3 cellular contexts compared by ENCODE assay signal in the genomic region with DNA sequence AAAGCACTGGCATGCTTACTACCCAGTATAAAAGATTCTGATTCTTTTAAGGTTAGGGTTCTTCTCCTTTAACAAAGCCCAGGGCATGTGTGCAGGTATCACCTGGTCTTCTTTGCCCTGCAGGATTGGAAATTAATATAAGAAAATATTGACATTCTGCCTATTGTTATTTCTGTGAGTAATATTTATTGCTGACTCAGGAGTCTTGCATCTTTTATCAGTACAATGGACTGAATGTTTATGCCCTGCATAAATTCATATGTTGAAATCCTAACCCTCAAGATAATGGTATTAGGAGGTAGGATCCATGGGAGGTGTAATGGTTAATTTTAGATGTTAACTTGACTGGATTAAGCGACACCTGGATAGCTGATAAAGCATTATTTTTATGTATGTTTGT.
TF ChIP-seq lines count a peak whose summit lies in the region.

No MANE protein-coding gene starts in this region.

TF ChIP-seq in A549, 52 proteins besides CTCF, POLR2A, EP300 and RAD21:
- TF ChIP-seq MAFK (IDR thresholded peaks at IDR 0.05; ENCODE audit: partially characterized antibody): peak; percentile 96
- TF ChIP-seq, protein P1, sequence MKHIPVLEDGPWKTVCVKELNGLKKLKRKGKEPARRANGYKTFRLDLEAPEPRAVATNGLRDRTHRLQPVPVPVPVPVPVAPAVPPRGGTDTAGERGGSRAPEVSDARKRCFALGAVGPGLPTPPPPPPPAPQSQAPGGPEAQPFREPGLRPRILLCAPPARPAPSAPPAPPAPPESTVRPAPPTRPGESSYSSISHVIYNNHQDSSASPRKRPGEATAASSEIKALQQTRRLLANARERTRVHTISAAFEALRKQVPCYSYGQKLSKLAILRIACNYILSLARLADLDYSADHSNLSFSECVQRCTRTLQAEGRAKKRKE (CRISPR knock-in tag; IDR thresholded peaks at IDR 0.05; ENCODE audit: low read depth): no peak
- no peak for TF ChIP-seq CBX2 (IDR thresholded peaks at IDR 0.05; ENCODE audit: borderline replicate concordance, low read depth)
- no peak for TF ChIP-seq TFCP2L1 (CRISPR knock-in tag; IDR thresholded peaks at IDR 0.05)

TF ChIP-seq in IMR-90, 13 proteins besides CTCF, POLR2A, EP300 and RAD21:
- TF ChIP-seq MAFK (IDR thresholded peaks at IDR 0.05; ENCODE audit: low read depth, low read length): peak; percentile 97
- TF ChIP-seq, protein P2, sequence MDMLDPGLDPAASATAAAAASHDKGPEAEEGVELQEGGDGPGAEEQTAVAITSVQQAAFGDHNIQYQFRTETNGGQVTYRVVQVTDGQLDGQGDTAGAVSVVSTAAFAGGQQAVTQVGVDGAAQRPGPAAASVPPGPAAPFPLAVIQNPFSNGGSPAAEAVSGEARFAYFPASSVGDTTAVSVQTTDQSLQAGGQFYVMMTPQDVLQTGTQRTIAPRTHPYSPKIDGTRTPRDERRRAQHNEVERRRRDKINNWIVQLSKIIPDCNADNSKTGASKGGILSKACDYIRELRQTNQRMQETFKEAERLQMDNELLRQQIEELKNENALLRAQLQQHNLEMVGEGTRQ (IDR thresholded peaks at IDR 0.05; ENCODE audit: low read depth, low read length): no peak

TF ChIP-seq in H1, 55 proteins besides CTCF, POLR2A, EP300 and RAD21:
- TF ChIP-seq KDM5A (IDR thresholded peaks at IDR 0.05; ENCODE audit: low read length) (no peak), MAFK (IDR thresholded peaks at IDR 0.05; ENCODE audit: low read depth, low read length) (peak; percentile 62; the same call in 1 of the 2 replicates)
